In genomic region chr10:78688221-78688944, GRCh38 we compare ENCODE assay signal across 14 cellular contexts.
DNase-seq lines count a peak whose midpoint lies in the region; ATAC-seq and TF ChIP-seq lines count a peak whose summit lies in the region.
"Had no signal": no experiment of that assay in that cellular context is flagged by ENCODE, and none has a peak within 500 bp of the region (broad histone marks: within the 10 kb centered on the region; RNA-seq: fewer than 3 reads in every experiment).

No MANE protein-coding gene starts in this region.

- H3K9ac ChIP-seq in SK-N-SH (no peak overlapping the region), neuronal stem cell (ENCODE audit: low read depth, low read length, poor library complexity) (peak overlapping the region; percentile 65)

- no peak for TF ChIP-seq RAD21 in SK-N-SH (IDR thresholded peaks at IDR 0.05; ENCODE audit: low read length)

- no peak overlapping the region for H2AFZ ChIP-seq in SK-N-SH (ENCODE audit: low read depth)
- no peak overlapping the region for H2AFZ ChIP-seq in neuronal stem cell (ENCODE audit: low read length)

- no peaks in the 10 kb centered on the region for H3K79me2 ChIP-seq in SK-N-SH (ENCODE audit: insufficient read depth)

- peak overlapping the region; percentile 59 for H3K14ac ChIP-seq in neuronal stem cell (ENCODE audit: low read length)

- no peak overlapping the region for H4K8ac ChIP-seq in neuronal stem cell (ENCODE audit: low read depth, low read length)

- no peak overlapping the region for H4K91ac ChIP-seq in neuronal stem cell (ENCODE audit: low read depth, low read length, poor library complexity)

- H3K23ac ChIP-seq in neuronal stem cell (ENCODE audit: low read depth, low read length, poor library complexity), result peak overlapping the region; percentile 36

- DNase-seq in BE2C (no peak), SK-N-SH (peak; percentile 42), fibroblast of peridontal ligament (ENCODE audit: extremely low read depth) (peak; percentile 17), neuronal stem cell (ENCODE audit: low spot score) (no peak), NCI-H345 treated with DMSO at 0.1 percent for 48 hours (lab: John Stamatoyannopoulos, UW; ENCODE audit: unreplicated experiment) (no peak), GDM1 (lab: John Stamatoyannopoulos, UW) (no peak)
- no peak for DNase-seq in activated CD8-positive, alpha-beta memory T cell treated with anti-CD3 and anti-CD28 coated beads, Interleukin-2, amount 50 U/mL, for 48 hours
- DNase-seq: activated CD8-positive, alpha-beta memory T cell treated with anti-CD3 and anti-CD28 coated beads, Interleukin-2, amount 10 ng/mL, durations not matched to agents 7 days and 5 days; effector memory CD8-positive, alpha-beta T cell; kidney; NCI-H1105 had no signal

- ATAC-seq in HG03571 (IDR thresholded peaks at IDR 0.05; ENCODE audit: unreplicated experiment), result no peak
- ATAC-seq: activated CD8-positive, alpha-beta memory T cell treated with anti-CD3 and anti-CD28 coated beads, Interleukin-2, amount 10 ng/mL, durations not matched to agents 7 days and 5 days; effector memory CD8-positive, alpha-beta T cell; K562; WTC11 had no signal

- TF ChIP-seq EP300 in SK-N-SH (IDR thresholded peaks at IDR 0.05; ENCODE audit: borderline replicate concordance in 1 of 2, low read depth in 1 of 2, low read length in 1 of 2), result no peak; a peak in 1 of 4 replicates

- TF ChIP-seq CTCF in BE2C (IDR thresholded peaks at IDR 0.05; ENCODE audit: low read depth, low read length), result no peak
- TF ChIP-seq CTCF in SK-N-SH (IDR thresholded peaks at IDR 0.05), result no peak

- H3K36me3 ChIP-seq in BE2C (no peaks in the 10 kb centered on the region), SK-N-SH (replicated peaks in 1 of 2; ENCODE audit: control insufficient read depth in 1 of 2, insufficient read depth in 2 of 2, low read length in 1 of 2) (no peaks in the 10 kb centered on the region), neuronal stem cell (replicated peaks in 1 of 2; ENCODE audit: control insufficient read depth in 2 of 2, insufficient read depth in 2 of 2, low read length in 2 of 2) (no peaks in the 10 kb centered on the region)

- CTCF ChIA-PET in SK-N-SH (lab: Yijun Ruan, JAX), result no interaction called here

- H3K27ac ChIP-seq in SK-N-SH (ENCODE audit: low read depth in 2 of 2, low read length in 1 of 2) (peak overlapping the region in 1 of 2 experiments; percentile 89; a peak in 2 of 4 replicates), neuronal stem cell (replicated peaks; ENCODE audit: low read length) (no peak overlapping the region)

- peak overlapping the region; percentile 11 for H2BK15ac ChIP-seq in neuronal stem cell (ENCODE audit: low read length)

- peak overlapping the region; percentile 26; the same call in 1 of the 2 replicates for H3K4me3 ChIP-seq in BE2C (ENCODE audit: low read depth, low read length)
- no peak overlapping the region for H3K4me3 ChIP-seq in SK-N-SH (ENCODE audit: low read depth in 2 of 2, low read length in 1 of 2)
- H3K4me3 ChIP-seq in neuronal stem cell (ENCODE audit: low read length in 2 of 2), result peak overlapping the region in 1 of 2 donors; percentile 65
- H3K4me3 ChIP-seq: K562 had no signal

- WGBS in SK-N-SH (ENCODE audit: low lambda C conversion rate), result 84% methylated on average over 5 of the region's 6 CpGs
- no CpG with 5 or more reads among the region's 6 CpGs for WGBS in neuronal stem cell (ENCODE audit: extremely low coverage in 2 of 2, insufficient read length in 2 of 2, insufficient replicate concordance in 1 of 2), 2 donors

- H2AK5ac ChIP-seq in neuronal stem cell (ENCODE audit: low read depth, low read length), result peak overlapping the region; percentile 82

- H3K4me1 ChIP-seq in BE2C (peaks cover 15% of the 10 kb centered on the region), SK-N-SH (ENCODE audit: control insufficient read depth in 1 of 2, insufficient read depth in 2 of 2, low read depth in 1 of 2, low read length in 1 of 2) (peaks cover 0 to 66% of the 10 kb centered on the region in 2 experiments; a peak in 1 of 4 replicates), neuronal stem cell (ENCODE audit: control insufficient read depth in 2 of 2, insufficient read depth in 1 of 2, low read depth in 1 of 2, low read length in 2 of 2) (peaks cover 22 to 26% of the 10 kb centered on the region in 2 donors)

- H3K27me3 ChIP-seq in BE2C (no peaks in the 10 kb centered on the region), SK-N-SH (ENCODE audit: insufficient read depth) (no peaks in the 10 kb centered on the region), neuronal stem cell (ENCODE audit: control insufficient read depth in 3 of 3, insufficient read depth in 3 of 3, low read depth in 1 of 3, low read length in 3 of 3) (peaks cover 0 to 6% (median 3%) of the 10 kb centered on the region in 3 experiments)

- POLR2A ChIA-PET in SK-N-SH (lab: Yijun Ruan, JAX), result interaction anchor here (1.1 kb wide), 1 partner anchor 57 kb away, joined by 3 read pairs; no protein-coding TSS in a partner anchor

- no peaks in the 10 kb centered on the region for H4K20me1 ChIP-seq in SK-N-SH (ENCODE audit: insufficient read depth)

- H3K4ac ChIP-seq in neuronal stem cell (ENCODE audit: low read length), result no peak overlapping the region

- no peak overlapping the region for H2BK5ac ChIP-seq in neuronal stem cell (ENCODE audit: low read length)

- H3K9me3 ChIP-seq in BE2C (no peaks in the 10 kb centered on the region), SK-N-SH (no peaks in the 10 kb centered on the region), neuronal stem cell (replicated peaks in 1 of 2; ENCODE audit: control insufficient read depth in 2 of 2, insufficient read depth in 1 of 2, low read depth in 1 of 2, low read length in 2 of 2) (peaks cover 3% of the 10 kb centered on the region in 2 donors)

- H3K9me2 ChIP-seq in SK-N-SH, result no peaks in the 10 kb centered on the region

- H3K18ac ChIP-seq in neuronal stem cell (ENCODE audit: low read length), result peak overlapping the region; percentile 86

- H2BK120ac ChIP-seq in neuronal stem cell (ENCODE audit: low read depth, low read length), result peak overlapping the region; percentile 29

- peak overlapping the region; percentile 87 for H2BK12ac ChIP-seq in neuronal stem cell (ENCODE audit: low read length)

- H3K4me2 ChIP-seq in SK-N-SH, result no peak overlapping the region
- H3K4me2 ChIP-seq in neuronal stem cell (ENCODE audit: insufficient read depth, low read length, poor library complexity, severe bottlenecking), result no peak overlapping the region

- H3K79me1 ChIP-seq in neuronal stem cell (ENCODE audit: low read depth, low read length), result no peaks in the 10 kb centered on the region

- H3F3A ChIP-seq in SK-N-SH (replicated peaks; ENCODE audit: insufficient read depth), result no peaks in the 10 kb centered on the region

TF ChIP-seq in SK-N-SH, 30 proteins besides CTCF, POLR2A, EP300 and RAD21:
- TF ChIP-seq RFX5 (IDR thresholded peaks at IDR 0.05; ENCODE audit: low read length) (no peak), GATA2 (CRISPR knock-in tag; IDR thresholded peaks at IDR 0.05) (0 out of 2 replicates have a peak, but pooled peaks have one; percentile 9), MEF2A (IDR thresholded peaks at IDR 0.05; ENCODE audit: borderline replicate concordance, low read depth) (no peak)

Comparison
In these comparisons a context has a peak if more than half of its experiments do, and no peak if none do; other contexts are left out.
1. DNase-seq: peak in SK-N-SH (single experiment) and fibroblast of peridontal ligament (single experiment); none in BE2C (single experiment), neuronal stem cell (single experiment), NCI-H345 treated with DMSO at 0.1 percent for 48 hours (single experiment), activated CD8-positive, alpha-beta memory T cell treated with anti-CD3 and anti-CD28 coated beads, Interleukin-2, amount 50 U/mL, for 48 hours (single experiment) and GDM1 (single experiment).